ENCODE assay signal across 20 cellular contexts in the genomic region with DNA sequence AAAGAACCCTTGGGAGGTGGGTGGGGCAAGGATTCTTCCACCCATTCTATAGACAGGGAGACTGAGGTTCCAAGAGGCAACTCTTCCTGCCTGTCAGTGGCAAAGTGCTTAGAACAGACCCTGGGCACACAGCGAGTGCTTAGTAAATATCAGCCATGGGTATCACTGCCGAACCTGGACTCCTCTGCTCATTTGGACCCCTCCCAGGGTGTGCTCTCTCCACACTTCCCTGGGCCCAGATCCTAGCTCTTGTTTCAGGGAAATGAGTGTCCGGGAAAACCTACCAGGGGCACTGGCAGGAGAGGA.
DNase-seq lines count a peak whose midpoint lies in the region; TF ChIP-seq lines count a peak whose summit lies in the region.
"Had no signal": no experiment of that assay in that cellular context is flagged by ENCODE, and none has a peak within 500 bp of the region (broad histone marks: within the 10 kb centered on the region; RNA-seq: fewer than 3 reads in every experiment).

No MANE protein-coding gene starts in this region.

- peaks cover 10% of the 10 kb centered on the region for H3K4me1 Mint-ChIP-seq in type B pancreatic cell (ENCODE audit: unreplicated experiment)
- H3K4me1 Mint-ChIP-seq: CD4-positive, CD25-positive, alpha-beta regulatory T cell had no signal

- in situ Hi-C loops in GM13976 (cut with MboI; ENCODE audit: low sequenced_read_pairs, unreplicated experiment) = no loop called here

- CTCF ChIA-PET in RWPE1 (lab: Yijun Ruan, JAX) = interaction anchor here (0.6 kb wide), 1 partner anchor 24 kb away, joined by 3 read pairs; no protein-coding TSS in a partner anchor

- peaks cover 14% of the 10 kb centered on the region for H3K27me3 Mint-ChIP-seq in type B pancreatic cell
- H3K27me3 Mint-ChIP-seq: CD4-positive, CD25-positive, alpha-beta regulatory T cell had no signal

- peak; percentile 4 for DNase-seq in GM13976 (ENCODE audit: low spot score)
- peak; percentile 33 for DNase-seq in coronary artery (ENCODE audit: low spot score)
- peak; percentile 53 for DNase-seq in mesenteric fat pad (ENCODE audit: low spot score)
- peak; percentile 36 for DNase-seq in type B pancreatic cell (ENCODE audit: extremely low spot score, unreplicated experiment)
- DNase-seq in posterior cingulate gyrus = no peak
- DNase-seq in RWPE1 (ENCODE audit: low spot score) = no peak
- DNase-seq in medulla oblongata (ENCODE audit: extremely low spot score) = no peak
- DNase-seq: CD4-positive, CD25-positive, alpha-beta regulatory T cell; HCEC 1CT; KG1; MG63; NCI-H2029; NCI-H446; NCI-H526; NCI-H82; NK-92 treated with Interleukin-12 subunit alpha and Interleukin-12 subunit beta, amount 100 ng/mL, for 24 hours; PC-3 had no signal

- H3K4me3 Mint-ChIP-seq in type B pancreatic cell = no peak overlapping the region
- H3K4me3 Mint-ChIP-seq: CD4-positive, CD25-positive, alpha-beta regulatory T cell; GM23338 had no signal

- no peak overlapping the region for H3K27ac Mint-ChIP-seq in type B pancreatic cell
- H3K27ac Mint-ChIP-seq: GM23338 had no signal

- no peaks in the 10 kb centered on the region for H3K36me3 Mint-ChIP-seq in type B pancreatic cell
- H3K36me3 Mint-ChIP-seq: CD4-positive, CD25-positive, alpha-beta regulatory T cell had no signal

- H3K27ac ChIP-seq in coronary artery (no peak overlapping the region), RWPE1 (no peak overlapping the region)
- H3K27ac ChIP-seq: BLaER1, SJCRH30 had no signal

- POLR2A ChIA-PET in RWPE1 (lab: Yijun Ruan, JAX; ENCODE audit: low non-redundant PET) = no interaction called here

- no peaks in the 10 kb centered on the region for H3K9me3 Mint-ChIP-seq in type B pancreatic cell
- H3K9me3 Mint-ChIP-seq: GM23338 had no signal

- H3K4me3 ChIP-seq in coronary artery = no peak overlapping the region
- H3K4me3 ChIP-seq: BLaER1, GM23338, MG63, SJCRH30 had no signal

- intact Hi-C loops in posterior cingulate gyrus (cut with DNase I) = no loop called here

- TF ChIP-seq CTCF in GM13976 (IDR thresholded peaks at IDR 0.05; ENCODE audit: borderline replicate concordance, control extremely low read depth, extremely low read depth, insufficient read depth, missing control alignments) = no peak
- no peak for TF ChIP-seq CTCF in coronary artery (IDR thresholded peaks at IDR 0.05)
- TF ChIP-seq CTCF in type B pancreatic cell (conservative IDR thresholded peaks at IDR 0.05) = no peak
- TF ChIP-seq CTCF in RWPE1 (conservative IDR thresholded peaks at IDR 0.05; ENCODE audit: low read depth) = no peak

Comparison
In these comparisons a context has a peak if more than half of its experiments do, and no peak if none do; other contexts are left out.
1. DNase-seq: peak in GM13976 (single experiment), coronary artery (single experiment), mesenteric fat pad (single experiment) and type B pancreatic cell (single experiment); none in posterior cingulate gyrus (0 of 10), RWPE1 (single experiment) and medulla oblongata (single experiment).